13 cellular contexts compared by ENCODE assay signal in genomic region chr11:73152086-73152853, GRCh38. TPM values are rescaled to one million over a fixed set of nuclear protein-coding genes. Genes with fewer than 3 reads are reported as not detected.
DNase-seq lines count a peak whose midpoint lies in the region; ATAC-seq and TF ChIP-seq lines count a peak whose summit lies in the region.
"Had no signal": no experiment of that assay in that cellular context is flagged by ENCODE, and none has a peak within 500 bp of the region (broad histone marks: within the 10 kb centered on the region; RNA-seq: fewer than 3 reads in every experiment).

No MANE protein-coding gene starts in this region.

- intact Hi-C loops in CD4-positive, alpha-beta T cell (cut with DNase I, micrococcal nuclease): no loop called here

- H3K9me3 ChIP-seq in CD4-positive, alpha-beta T cell (ENCODE audit: control insufficient read depth, low read length): no peaks in the 10 kb centered on the region

- CTCF ChIA-PET in CD4-positive, alpha-beta T cell (lab: Charles Lee): interaction anchor here (0.7 to 2.1 kb wide), 2 partner anchors 10 to 26 kb away, joined by 3 to 5 read pairs; no protein-coding TSS in a partner anchor

- ATAC-seq in CD4-positive, alpha-beta T cell (ENCODE audit: poor library complexity): no peak
- ATAC-seq in GM18867 (IDR thresholded peaks at IDR 0.05; ENCODE audit: unreplicated experiment) (peak; percentile 23), HG03045 (IDR thresholded peaks at IDR 0.05; ENCODE audit: unreplicated experiment) (no peak), GM19463 (IDR thresholded peaks at IDR 0.05; ENCODE audit: unreplicated experiment) (no peak)

- TF ChIP-seq CTCF in CD4-positive, alpha-beta T cell (IDR thresholded peaks at IDR 0.05): no peak

- H3K4me1 Mint-ChIP-seq in CD4-positive, alpha-beta T cell (ENCODE audit: low read depth): peaks cover 53% of the 10 kb centered on the region

- DNase-seq in CD4-positive, alpha-beta T cell: no peak
- DNase-seq in RPMI8226: peak; percentile 84
- DNase-seq in mesenteric fat pad (ENCODE audit: low spot score): peak; percentile 28
- no peak for DNase-seq in NCI-H1436 treated with DMSO at 0.1 percent for 48 hours (lab: John Stamatoyannopoulos, UW)
- DNase-seq in DMS53 treated with DMSO at 0.1 percent for 48 hours (lab: John Stamatoyannopoulos, UW; ENCODE audit: unreplicated experiment): no peak
- DNase-seq: effector CD4-positive, alpha-beta T cell; hippocampal formation; NCI-H1092; T-helper 9 cell had no signal

- H3K36me3 Mint-ChIP-seq in CD4-positive, alpha-beta T cell (ENCODE audit: low read depth): no peaks in the 10 kb centered on the region
- H3K36me3 Mint-ChIP-seq: mesothelial cell of epicardium had no signal

- H3K27ac Mint-ChIP-seq in CD4-positive, alpha-beta T cell: peak overlapping the region; percentile 81
- H3K27ac Mint-ChIP-seq: mesothelial cell of epicardium had no signal

- H3K9me3 Mint-ChIP-seq in CD4-positive, alpha-beta T cell: no peaks in the 10 kb centered on the region
- H3K9me3 Mint-ChIP-seq: mesothelial cell of epicardium had no signal

- H3K27me3 Mint-ChIP-seq in CD4-positive, alpha-beta T cell: no peaks in the 10 kb centered on the region

- H3K27me3 ChIP-seq in CD4-positive, alpha-beta T cell (ENCODE audit: control insufficient read depth, insufficient read depth, low read length): no peaks in the 10 kb centered on the region

- H3K4me3 Mint-ChIP-seq in CD4-positive, alpha-beta T cell: no peak overlapping the region
- H3K4me3 Mint-ChIP-seq: mesothelial cell of epicardium had no signal

- no peak overlapping the region for H3K27ac ChIP-seq in CD4-positive, alpha-beta T cell (ENCODE audit: low read depth, low read length)

- POLR2A ChIA-PET in CD4-positive, alpha-beta T cell (lab: Charles Lee): interaction anchor here (3.0 kb wide), 1 partner anchor 9 kb away, joined by 32 read pairs; the partner anchor contains the start of gene FCHSD2

RNA-seq across cellular contexts. Expression of gene FCHSD2, which starts 10.2 kb away (rescaled TPM):
- 10 to 100 TPM; 48.6 to 50.7 TPM for total RNA-seq in CD4-positive, alpha-beta T cell
- 54.9 TPM for total RNA-seq in mesenteric fat pad

Comparison
In these comparisons a context has a peak if more than half of its experiments do, and no peak if none do; other contexts are left out.
1. DNase-seq: peak in RPMI8226 (single experiment) and mesenteric fat pad (single experiment); none in CD4-positive, alpha-beta T cell (0 of 10), NCI-H1436 treated with DMSO at 0.1 percent for 48 hours (single experiment) and DMS53 treated with DMSO at 0.1 percent for 48 hours (single experiment).